In the genomic region with DNA sequence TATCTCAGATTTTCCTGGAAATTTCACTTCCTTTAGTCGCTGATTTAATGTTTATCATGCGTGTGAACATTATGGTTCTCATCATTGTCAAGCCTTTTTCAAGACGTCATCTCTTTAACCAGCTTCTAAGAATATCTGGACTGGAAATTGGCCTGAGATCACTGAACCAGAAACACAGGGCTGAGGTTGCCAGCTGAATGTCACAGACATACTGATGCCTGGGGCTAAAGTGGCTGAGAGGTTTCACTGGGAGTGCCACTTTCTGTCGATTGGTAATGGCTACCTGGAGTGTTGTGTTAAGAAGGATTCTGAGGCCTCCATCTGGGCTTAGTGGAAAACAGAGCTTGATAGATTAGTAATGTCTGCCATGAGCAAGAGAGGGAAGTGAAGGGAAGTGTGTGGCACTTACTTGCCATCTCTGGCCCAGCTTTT, we compare ENCODE assay signal across 30 cellular contexts. TPM values are rescaled to one million over a fixed set of nuclear protein-coding genes. Genes with fewer than 3 reads are reported as not detected.
DNase-seq lines count a peak whose midpoint lies in the region; ATAC-seq, FAIRE-seq and TF ChIP-seq lines count a peak whose summit lies in the region.
"Had no signal": no experiment of that assay in that cellular context is flagged by ENCODE, and none has a peak within 500 bp of the region (broad histone marks: within the 10 kb centered on the region; RNA-seq: fewer than 3 reads in every experiment).

No MANE protein-coding gene starts in this region.

- no TSS peak for BruUV-seq in OCI-LY7 (replicated peaks; lab: Mats Ljungman, UMichigan)

- H3K36me3 Mint-ChIP-seq in nephron progenitor cell (ENCODE audit: low read depth), result no peaks in the 10 kb centered on the region
- H3K36me3 Mint-ChIP-seq: activated naive CD4-positive, alpha-beta T cell treated with anti-CD3 and anti-CD28 coated beads, Interleukin-2, amount 50 U/mL, for 24 hours; CD4-positive, alpha-beta memory T cell; naive B cell had no signal

- H3K9me3 Mint-ChIP-seq in nephron progenitor cell, result no peaks in the 10 kb centered on the region
- H3K9me3 Mint-ChIP-seq: activated naive CD4-positive, alpha-beta T cell treated with anti-CD3 and anti-CD28 coated beads, Interleukin-2, amount 50 U/mL, for 24 hours; dendritic cell treated with granulocyte-macrophage colony-stimulating factor and Interleukin-4, amounts not matched to agents 40 ng/mL and 50 ng/mL, for 4 days; GM23338; stimulated activated naive CD8-positive, alpha-beta T cell treated with anti-CD3 and anti-CD28 coated beads, Interleukin-15, amount 100 ng/mL, for 72 hours had no signal

- H3K27ac Mint-ChIP-seq in nephron progenitor cell, result no peak overlapping the region
- H3K27ac Mint-ChIP-seq: activated naive CD4-positive, alpha-beta T cell treated with anti-CD3 and anti-CD28 coated beads, Interleukin-2, amount 50 U/mL, for 24 hours; CD4-positive, alpha-beta memory T cell; dendritic cell treated with granulocyte-macrophage colony-stimulating factor and Interleukin-4, amounts not matched to agents 40 ng/mL and 50 ng/mL, for 4 days; GM23338; stimulated activated naive CD8-positive, alpha-beta T cell treated with anti-CD3 and anti-CD28 coated beads, Interleukin-15, amount 100 ng/mL, for 72 hours had no signal

- intact Hi-C loops in OCI-LY7 (cut with micrococcal nuclease; ENCODE audit: unreplicated experiment), result loop anchor here (5.0 kb wide), 1 partner anchor 78 kb away; no protein-coding TSS in a partner anchor
- intact Hi-C loops in left ventricle myocardium inferior (cut with micrococcal nuclease), result no loop called here

- H4K8ac ChIP-seq in trophoblast cell (ENCODE audit: low read depth, low read length), result no peak overlapping the region

- H3K27me3 Mint-ChIP-seq in nephron progenitor cell (ENCODE audit: low read depth, poor library complexity), result peaks cover 6% of the 10 kb centered on the region
- H3K27me3 Mint-ChIP-seq: activated naive CD4-positive, alpha-beta T cell treated with anti-CD3 and anti-CD28 coated beads, Interleukin-2, amount 50 U/mL, for 24 hours; CD4-positive, alpha-beta memory T cell; dendritic cell treated with granulocyte-macrophage colony-stimulating factor and Interleukin-4, amounts not matched to agents 40 ng/mL and 50 ng/mL, for 4 days; naive B cell; stimulated activated naive CD8-positive, alpha-beta T cell treated with anti-CD3 and anti-CD28 coated beads, Interleukin-15, amount 100 ng/mL, for 72 hours had no signal

- no peak for FAIRE-seq in GM12891 (lab: Jason Lieb, UNC)
- FAIRE-seq: endometrium, G401.6, kidney had no signal

- no peak for TF ChIP-seq EP300 in suprapubic skin (IDR thresholded peaks at IDR 0.05)

- H3K79me1 ChIP-seq in trophoblast cell (ENCODE audit: low read length), result peaks cover 5% of the 10 kb centered on the region

- no peak overlapping the region for H3K9ac ChIP-seq in trophoblast cell (ENCODE audit: low read length)

- no peak overlapping the region for H3K14ac ChIP-seq in trophoblast cell (ENCODE audit: low read length)

- H2AFZ ChIP-seq in OCI-LY7 (ENCODE audit: low read length), result peak overlapping the region; percentile 2; the same call in 1 of the 2 replicates
- H2AFZ ChIP-seq in trophoblast cell (ENCODE audit: insufficient read depth, low read length, poor library complexity), result no peak overlapping the region
- H2AFZ ChIP-seq: GM23338 had no signal

- no peaks in the 10 kb centered on the region for H3K4me1 ChIP-seq in HEK293 (ENCODE audit: control insufficient read depth, insufficient read depth, low read length)
- H3K4me1 ChIP-seq in OCI-LY7 (ENCODE audit: insufficient read depth, low read length, poor library complexity, severe bottlenecking), result peaks cover 60% of the 10 kb centered on the region
- H3K4me1 ChIP-seq in left ventricle myocardium inferior, result peaks cover 4% of the 10 kb centered on the region
- H3K4me1 ChIP-seq in trophoblast cell (ENCODE audit: control insufficient read depth in 1 of 2, insufficient read depth in 2 of 2, low read length in 2 of 2), result peaks cover 0 to 5% of the 10 kb centered on the region in 2 experiments
- peaks cover 2% of the 10 kb centered on the region for H3K4me1 ChIP-seq in suprapubic skin
- H3K4me1 ChIP-seq: ascending aorta, transverse colon had no signal

- H3K4ac ChIP-seq in trophoblast cell (ENCODE audit: low read depth, low read length), result no peak overlapping the region

- peak overlapping the region; percentile 58 for H3K23ac ChIP-seq in trophoblast cell (ENCODE audit: low read length)

- H3K4me3 ChIP-seq in HEK293 (ENCODE audit: low read depth, low read length) (no peak overlapping the region), OCI-LY7 (ENCODE audit: low read depth, low read length, poor library complexity, severe bottlenecking) (peak overlapping the region; percentile 20), left ventricle myocardium inferior (no peak overlapping the region), trophoblast cell (ENCODE audit: low read depth, low read length) (no peak overlapping the region), suprapubic skin (no peak overlapping the region)
- H3K4me3 ChIP-seq: ascending aorta, GM23338, transverse colon had no signal

- H3K27me3 ChIP-seq in left ventricle myocardium inferior (ENCODE audit: low read depth) (no peaks in the 10 kb centered on the region), trophoblast cell (ENCODE audit: insufficient read depth, low read length) (no peaks in the 10 kb centered on the region), suprapubic skin (no peaks in the 10 kb centered on the region)
- H3K27me3 ChIP-seq: ascending aorta, transverse colon had no signal

- H3K4me3 Mint-ChIP-seq in nephron progenitor cell, result no peak overlapping the region
- H3K4me3 Mint-ChIP-seq: activated naive CD4-positive, alpha-beta T cell treated with anti-CD3 and anti-CD28 coated beads, Interleukin-2, amount 50 U/mL, for 24 hours; CD4-positive, alpha-beta memory T cell; dendritic cell treated with granulocyte-macrophage colony-stimulating factor and Interleukin-4, amounts not matched to agents 40 ng/mL and 50 ng/mL, for 4 days; GM23338; naive B cell; stimulated activated naive CD8-positive, alpha-beta T cell treated with anti-CD3 and anti-CD28 coated beads, Interleukin-15, amount 100 ng/mL, for 72 hours had no signal

- no peak for ATAC-seq in GM18867 (IDR thresholded peaks at IDR 0.05; ENCODE audit: unreplicated experiment)
- ATAC-seq: GM23338; stimulated activated naive CD8-positive, alpha-beta T cell treated with anti-CD3 and anti-CD28 coated beads, Interleukin-15, amount 100 ng/mL, for 72 hours had no signal

- H3K4me2 ChIP-seq in OCI-LY7 (ENCODE audit: low read length) (peak overlapping the region; percentile 25), trophoblast cell (ENCODE audit: low read length) (no peak overlapping the region)
- H3K4me2 ChIP-seq: GM23338 had no signal

- no peak overlapping the region for H4K12ac ChIP-seq in trophoblast cell (ENCODE audit: low read depth, low read length)

- H2BK5ac ChIP-seq in trophoblast cell (ENCODE audit: low read depth, low read length, poor library complexity), result no peak overlapping the region

- no peaks in the 10 kb centered on the region for H4K20me1 ChIP-seq in OCI-LY7 (ENCODE audit: insufficient read depth, low read length)

- H3K9me2 ChIP-seq in OCI-LY7 (ENCODE audit: insufficient read depth, low read length), result no peaks in the 10 kb centered on the region

- TF ChIP-seq POLR2A in GM12891 (IDR thresholded peaks at IDR 0.05; ENCODE audit: low read depth, low read length) (no peak), suprapubic skin (IDR thresholded peaks at IDR 0.05) (no peak)

- no peak overlapping the region for H3K18ac ChIP-seq in trophoblast cell (ENCODE audit: low read length)

- H2AK5ac ChIP-seq in trophoblast cell (ENCODE audit: low read length), result no peak overlapping the region

- no peak overlapping the region for H2BK12ac ChIP-seq in trophoblast cell (ENCODE audit: low read length)

- no peak overlapping the region for H4K91ac ChIP-seq in trophoblast cell (ENCODE audit: low read depth, low read length)

- H3K36me3 ChIP-seq in HEK293 (ENCODE audit: control insufficient read depth in 2 of 2, insufficient read depth in 1 of 2, low read length in 2 of 2), result no peaks in the 10 kb centered on the region
- H3K36me3 ChIP-seq in OCI-LY7 (ENCODE audit: insufficient read depth, low read length), result no peaks in the 10 kb centered on the region; the same call in 1 of the 2 replicates
- H3K36me3 ChIP-seq in left ventricle myocardium inferior, result peaks cover 57% of the 10 kb centered on the region
- H3K36me3 ChIP-seq in trophoblast cell (ENCODE audit: control insufficient read depth in 1 of 2, insufficient read depth in 2 of 2, low read length in 2 of 2), result peaks cover 54 to 66% of the 10 kb centered on the region in 2 experiments
- H3K36me3 ChIP-seq in suprapubic skin, result peaks cover 28% of the 10 kb centered on the region
- H3K36me3 ChIP-seq: ascending aorta, transverse colon had no signal

- no CpG with 5 or more reads among the region's 4 CpGs for WGBS in trophoblast cell (ENCODE audit: extremely low coverage, insufficient coverage, insufficient read length)
- WGBS in suprapubic skin, result 45% methylated on average over 4 of the region's 4 CpGs

- H2BK120ac ChIP-seq in trophoblast cell (ENCODE audit: insufficient read depth, low read length, poor library complexity), result no peak overlapping the region

- H3K27ac ChIP-seq in HEK293 (ENCODE audit: extremely low read depth, low read depth, low read length) (no peak overlapping the region), OCI-LY7 (ENCODE audit: low read depth, low read length, poor library complexity, severe bottlenecking) (peak overlapping the region; percentile 82), left ventricle myocardium inferior (replicated peaks) (no peak overlapping the region), trophoblast cell (ENCODE audit: low read depth, low read length) (no peak overlapping the region), suprapubic skin (no peak overlapping the region)
- H3K27ac ChIP-seq: ascending aorta, transverse colon had no signal

- CTCF ChIA-PET in HEK293 (lab: Yijun Ruan, JAX) (interaction anchor here (0.6 to 1.1 kb wide), 2 partner anchors 51 to 684 kb away, joined by 3 to 4 read pairs; no protein-coding TSS in a partner anchor), OCI-LY7 (lab: Charles Lee; ENCODE audit: unreplicated experiment) (interaction anchor here (1.7 kb wide), 1 partner anchor 9 kb away, joined by 9 read pairs; no protein-coding TSS in a partner anchor)

- TF ChIP-seq CTCF in HEK293 (tag by site-specific recombination; IDR thresholded peaks at IDR 0.05), result no peak
- TF ChIP-seq CTCF in OCI-LY7 (conservative IDR thresholded peaks at IDR 0.05; ENCODE audit: low read length), result no peak
- no peak for TF ChIP-seq CTCF in left ventricle myocardium inferior (IDR thresholded peaks at IDR 0.05; ENCODE audit: borderline replicate concordance)
- no peak for TF ChIP-seq CTCF in nephron progenitor cell (IDR thresholded peaks at IDR 0.05)
- TF ChIP-seq CTCF in suprapubic skin (IDR thresholded peaks at IDR 0.05), result no peak

- H3K4me1 Mint-ChIP-seq in nephron progenitor cell, result no peaks in the 10 kb centered on the region
- H3K4me1 Mint-ChIP-seq: activated naive CD4-positive, alpha-beta T cell treated with anti-CD3 and anti-CD28 coated beads, Interleukin-2, amount 50 U/mL, for 24 hours; naive B cell; stimulated activated naive CD8-positive, alpha-beta T cell treated with anti-CD3 and anti-CD28 coated beads, Interleukin-15, amount 100 ng/mL, for 72 hours had no signal

- H3K9me3 ChIP-seq in HEK293 (ENCODE audit: control insufficient read depth, insufficient read depth, low read depth, low read length) (no peaks in the 10 kb centered on the region), OCI-LY7 (ENCODE audit: low read length) (no peaks in the 10 kb centered on the region), left ventricle myocardium inferior (replicated peaks) (no peaks in the 10 kb centered on the region), trophoblast cell (ENCODE audit: insufficient read depth, low read depth, low read length) (peaks cover 1% of the 10 kb centered on the region), suprapubic skin (no peaks in the 10 kb centered on the region)
- H3K9me3 ChIP-seq: ascending aorta, transverse colon had no signal

- POLR2A ChIA-PET in HEK293 (lab: Yijun Ruan, JAX), result interaction anchor here (0.6 kb wide), 1 partner anchor 120 kb away, joined by 4 read pairs; no protein-coding TSS in a partner anchor
- POLR2A ChIA-PET in OCI-LY7 (lab: Charles Lee), result interaction anchor here (0.6 to 2.3 kb wide), 12 partner anchors 10 to 144 kb away, joined by 3 to 44 read pairs (median 5); no protein-coding TSS in a partner anchor

- DNase-seq in OCI-LY7 (ENCODE audit: low spot score), result peak; percentile 55
- peak; percentile 5 for DNase-seq in left ventricle myocardium inferior
- DNase-seq in trophoblast cell, result peak; percentile 93 to 98
- no peak for DNase-seq in nephron progenitor cell
- no peak for DNase-seq in GM12891 (ENCODE audit: insufficient read length, low spot score)
- DNase-seq in suprapubic skin (ENCODE audit: low spot score in 2 of 2), result no peak
- DNase-seq: activated CD4-positive, alpha-beta T cell treated with anti-CD3 and anti-CD28 coated beads, Interleukin-2, amount 50 U/mL, for 4 hours; activated CD4-positive, CD25-positive, alpha-beta regulatory T cell; activated CD8-positive, alpha-beta memory T cell treated with anti-CD3 and anti-CD28 coated beads, Interleukin-2, amount 50 U/mL, for 4 hours; CD4-positive, alpha-beta memory T cell; central memory CD4-positive, alpha-beta T cell; DMS 273 treated with DMSO at 0.1 percent for 48 hours; KG1; kidney; mesenchymal stem cell; naive B cell; NCI-H1694 treated with DMSO at 0.1 percent for 48 hours; NCI-H526 treated with DMSO at 0.1 percent for 48 hours; stimulated activated CD4-positive, alpha-beta T cell treated with anti-CD3 and anti-CD28 coated beads, Interleukin-12 subunit alpha, Interleukin-12 subunit beta, amount 100 ng/mL, for 4 hours; stimulated activated naive CD8-positive, alpha-beta T cell treated with anti-CD3 and anti-CD28 coated beads, Interleukin-15, amount 100 ng/mL, for 72 hours; transverse colon had no signal

- H3K79me2 ChIP-seq in OCI-LY7 (ENCODE audit: insufficient read depth, low read depth, low read length) (no peaks in the 10 kb centered on the region), trophoblast cell (ENCODE audit: control insufficient read depth, insufficient read depth, low read length, poor library complexity) (no peaks in the 10 kb centered on the region)

RNA-seq across cellular contexts. Expression of a gene that starts 54.2 kb away (rescaled TPM):
- 0.28 and 0.47 TPM in 2 replicates for total RNA-seq in OCI-LY7 (2014; rRNA removed; shearing (Covaris generic))
- total RNA-seq in OCI-LY7 (2022), result 0.53 and 0.99 TPM in 2 replicates
- total RNA-seq in left ventricle myocardium inferior, result 12.8 TPM
- 121 and 124 TPM in 2 replicates for polyA plus RNA-seq in trophoblast cell (2013)
- 0.10 TPM for polyA plus RNA-seq in GM12891 (2012; ENCODE audit: low read depth, missing spikeins)
- total RNA-seq in suprapubic skin, result 100 to 1,000 TPM in 1 of 4 donors, 10 to 100 TPM in 3; 54.9 to 109 (median 63.4) TPM
- total RNA-seq: HT1080 had no signal

Comparison
In these comparisons a context has a peak if more than half of its experiments do, and no peak if none do; other contexts are left out.
1. DNase-seq: peak in OCI-LY7 (single experiment), left ventricle myocardium inferior (single experiment) and trophoblast cell (2 of 2); none in nephron progenitor cell (single experiment), GM12891 (single experiment) and suprapubic skin (0 of 2).